In the genomic region with DNA sequence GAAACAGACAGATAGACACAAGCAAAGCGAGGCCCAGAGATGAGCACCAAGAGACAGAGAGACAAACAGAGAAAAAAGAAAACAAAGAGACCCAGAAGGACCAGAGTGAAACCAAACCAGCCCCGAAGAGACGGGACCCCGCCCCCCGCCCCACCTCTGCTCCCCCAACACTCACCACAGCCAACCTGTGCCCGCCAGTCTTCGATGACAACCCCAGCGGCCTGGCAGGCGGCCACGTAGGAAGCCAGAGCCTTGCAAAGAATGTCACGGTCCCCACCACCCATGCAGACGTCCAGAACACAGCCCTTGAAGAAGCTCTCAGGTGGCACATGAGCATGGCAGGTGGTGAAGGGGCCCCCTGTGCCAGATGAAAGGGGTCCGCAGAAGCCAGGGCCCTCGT, we compare ENCODE assay signal across 7 cellular contexts. TPM values are rescaled to one million over a fixed set of nuclear protein-coding genes. Genes with fewer than 3 reads are reported as not detected.
A peak's percentile ranks its signal among the peaks of the same experiment; 100 is the strongest.
DNase-seq lines count a peak whose midpoint lies in the region; ATAC-seq and TF ChIP-seq lines count a peak whose summit lies in the region.
"Not testable (repeated sequence)": the region's sequence is repeated elsewhere in the genome, so short reads cannot be mapped to it uniquely, and the experiment has no call there.

No MANE protein-coding gene starts in this region.

- TF ChIP-seq CTCF in chondrocyte (IDR thresholded peaks at IDR 0.05); lower lobe of right lung (IDR thresholded peaks at IDR 0.05): not testable (repeated sequence)

- not testable (repeated sequence) for H3K36me3 Mint-ChIP-seq in chondrocyte (ENCODE audit: low read depth)

- H3K27me3 Mint-ChIP-seq in chondrocyte (ENCODE audit: low read depth): not testable (repeated sequence)

- not testable (repeated sequence) for H3K9me3 ChIP-seq in SJCRH30 (replicated peaks); lower lobe of right lung

- H3K4me1 ChIP-seq in SJCRH30, lower lobe of right lung: not testable (repeated sequence)

- not testable (repeated sequence) for H3K4me3 ChIP-seq in SJCRH30, lower lobe of right lung

- H3K27ac Mint-ChIP-seq in chondrocyte (ENCODE audit: unreplicated experiment): not testable (repeated sequence)

- H3K27ac ChIP-seq in SJCRH30: peak overlapping the region; percentile 42; the same call in 1 of the 2 replicates
- not testable (repeated sequence) for H3K27ac ChIP-seq in lower lobe of right lung

- not testable (repeated sequence) for H3K4me1 Mint-ChIP-seq in chondrocyte (ENCODE audit: low read depth)

- intact Hi-C loops in lower lobe of right lung (cut with DNase I): not testable (repeated sequence)

- H3K4me3 Mint-ChIP-seq in chondrocyte (ENCODE audit: unreplicated experiment): not testable (repeated sequence)

- not testable (repeated sequence) for H3K27me3 ChIP-seq in SJCRH30; lower lobe of right lung (ENCODE audit: low read depth)

- peak in 1 of 2 donors; percentile 32 for ATAC-seq in lower lobe of right lung

- not testable (repeated sequence) for H3K9me3 Mint-ChIP-seq in chondrocyte (ENCODE audit: low read depth)

- peak; percentile 25 for DNase-seq in DMS79 treated with DMSO at 0.1 percent for 48 hours (lab: John Stamatoyannopoulos, UW)
- peak; percentile 19 for DNase-seq in LHCN-M2 (ENCODE audit: low read depth)
- DNase-seq in SJCRH30: peak; percentile 94
- DNase-seq in activated CD8-positive, alpha-beta memory T cell treated with anti-CD3 and anti-CD28 coated beads, Interleukin-2, amount 50 U/mL, for 4 hours: peak; percentile 58
- DNase-seq in chondrocyte (ENCODE audit: low spot score): peak; percentile 85
- peak; percentile 77 for DNase-seq in lower lobe of right lung
- DNase-seq in stimulated activated CD8-positive, alpha-beta memory T cell treated with anti-CD3 and anti-CD28 coated beads, Interleukin-12 subunit alpha, Interleukin-12 subunit beta, amount 100 ng/mL, for 4 hours (ENCODE audit: low read depth): peak; percentile 31

- peaks cover 33% of the 10 kb centered on the region for H3K36me3 ChIP-seq in SJCRH30
- H3K36me3 ChIP-seq in lower lobe of right lung: not testable (repeated sequence)

RNA-seq across cellular contexts. Expression of gene FBL, which starts 31.3 kb away (rescaled TPM):
- total RNA-seq in LHCN-M2 (2014; rRNA removed) (68.2 and 80.9 TPM in 2 replicates), chondrocyte (95.0 to 119 TPM (median 104 TPM) in 3 replicates), lower lobe of right lung (117 TPM)
- polyA plus RNA-seq in LHCN-M2 (2012): 180 TPM
- total RNA-seq in SJCRH30 (2014; rRNA removed; shearing (Covaris generic)): 569 and 597 TPM in 2 replicates

RNA-seq across cellular contexts. Expression of gene DYRK1B, which starts 43.5 kb away (rescaled TPM):
- total RNA-seq in LHCN-M2 (2014; rRNA removed): 0.86 and 1.2 TPM in 2 replicates
- 0.38 TPM for polyA plus RNA-seq in LHCN-M2 (2012)
- 14.4 and 15.2 TPM in 2 replicates for total RNA-seq in SJCRH30 (2014; rRNA removed; shearing (Covaris generic))
- total RNA-seq in chondrocyte: 15.0 to 20.0 TPM (median 19.6 TPM) in 3 replicates
- total RNA-seq in lower lobe of right lung: 28.4 TPM

RNA-seq across cellular contexts. Expression of gene FCGBP, which starts 56.9 kb away (rescaled TPM):
- total RNA-seq in LHCN-M2 (2014; rRNA removed): 0.06 and 0.13 TPM in 2 replicates
- 0.16 TPM for polyA plus RNA-seq in LHCN-M2 (2012)
- 16.4 and 16.7 TPM in 2 replicates for total RNA-seq in SJCRH30 (2014; rRNA removed; shearing (Covaris generic))
- 0.31 to 1.6 TPM (median 0.42 TPM) in 3 replicates for total RNA-seq in chondrocyte
- total RNA-seq in lower lobe of right lung: 95.3 TPM

Comparison
In these comparisons a context has a peak if more than half of its experiments do, and no peak if none do; other contexts are left out.
1. DNase-seq: peak in every context shown above with its lines; median percentile 94 in SJCRH30; 85 in chondrocyte; 77 in lower lobe of right lung; 58 in activated CD8-positive, alpha-beta memory T cell treated with anti-CD3 and anti-CD28 coated beads, Interleukin-2, amount 50 U/mL, for 4 hours; 31 in stimulated activated CD8-positive, alpha-beta memory T cell treated with anti-CD3 and anti-CD28 coated beads, Interleukin-12 subunit alpha, Interleukin-12 subunit beta, amount 100 ng/mL, for 4 hours; 25 in DMS79 treated with DMSO at 0.1 percent for 48 hours; 19 in LHCN-M2.